ENCODE assay signal across 7 cellular contexts in genomic region chr10:78751716-78752115, GRCh38.
"Had no signal": no experiment of that assay in that cellular context is flagged by ENCODE, and none has a peak within 500 bp of the region (broad histone marks: within the 10 kb centered on the region; RNA-seq: fewer than 3 reads in every experiment).

No MANE protein-coding gene starts in this region.

- H3K4me3 ChIP-seq: GM23338 had no signal

- FAIRE-seq: H1, H54, HTR-8/SVneo had no signal

- DNase-seq: H9, HCEC 1CT, KBM-7 had no signal

- H3K4me2 ChIP-seq: GM23338 had no signal

- H2AFZ ChIP-seq: GM23338 had no signal

- ATAC-seq: GM23338 had no signal
